ENCODE assay signal across 28 cellular contexts in genomic region chr1:240171907-240172306, GRCh38.
"Had no signal": no experiment of that assay in that cellular context is flagged by ENCODE, and none has a peak within 500 bp of the region (broad histone marks: within the 10 kb centered on the region; RNA-seq: fewer than 3 reads in every experiment).

No MANE protein-coding gene starts in this region.

- H3K36me3 Mint-ChIP-seq: activated CD4-positive, alpha-beta memory T cell treated with anti-CD3 and anti-CD28 coated beads for 36 hours; activated CD8-positive, alpha-beta memory T cell treated with anti-CD3 and anti-CD28 coated beads, Interleukin-2, amount 10 ng/mL, durations not matched to agents 7 days and 5 days; activated naive CD4-positive, alpha-beta T cell treated with anti-CD3 and anti-CD28 coated beads, Interleukin-2, amount 10 ng/mL, durations not matched to agents 7 days and 5 days; activated naive CD8-positive, alpha-beta T cell treated with anti-CD3 and anti-CD28 coated beads, Interleukin-2, amount 10 ng/mL, durations not matched to agents 7 days and 5 days had no signal

- H3K9me3 Mint-ChIP-seq: activated CD4-positive, alpha-beta memory T cell treated with anti-CD3 and anti-CD28 coated beads for 36 hours; activated CD4-positive, alpha-beta T cell treated with anti-CD3 and anti-CD28 coated beads, Interleukin-2, amount 10 ng/mL, durations not matched to agents 24 days and 14 days; activated naive CD4-positive, alpha-beta T cell treated with anti-CD3 and anti-CD28 coated beads, Interleukin-2, amount 50 U/mL, for 72 hours; activated naive CD8-positive, alpha-beta T cell treated with anti-CD3 and anti-CD28 coated beads, Interleukin-2, amount 10 ng/mL, durations not matched to agents 7 days and 5 days; activated T-helper 2 cell treated with anti-CD3 and anti-CD28 coated beads, Interferon-gamma antibody, Interleukin-2, Interleukin-4, amounts not matched to agents 10 μg/mL and 5 μg/mL and 100 μg/mL, durations not matched to agents 14 hours and 24 hours and 36 hours; endodermal cell had no signal

- H3K4me1 Mint-ChIP-seq: activated CD4-positive, alpha-beta T cell treated with anti-CD3 and anti-CD28 coated beads for 36 hours; activated CD4-positive, alpha-beta T cell treated with anti-CD3 and anti-CD28 coated beads, Interleukin-2, amount 10 ng/mL, durations not matched to agents 24 days and 14 days; activated CD8-positive, alpha-beta memory T cell treated with anti-CD3 and anti-CD28 coated beads, Interleukin-2, amount 10 ng/mL, durations not matched to agents 7 days and 5 days; activated naive CD4-positive, alpha-beta T cell treated with anti-CD3 and anti-CD28 coated beads, Interleukin-2, amount 10 ng/mL, durations not matched to agents 7 days and 5 days; activated naive CD8-positive, alpha-beta T cell treated with anti-CD3 and anti-CD28 coated beads, Interleukin-2, amount 10 ng/mL, durations not matched to agents 7 days and 5 days; brain had no signal

- DNase-seq: activated CD4-positive, alpha-beta memory T cell treated with anti-CD3 and anti-CD28 coated beads for 36 hours; activated CD4-positive, alpha-beta T cell treated with anti-CD3 and anti-CD28 coated beads for 36 hours; activated CD4-positive, alpha-beta T cell treated with anti-CD3 and anti-CD28 coated beads, Interleukin-2, amount 10 ng/mL, durations not matched to agents 24 days and 14 days; activated CD4-positive, CD25-positive, alpha-beta regulatory T cell; activated CD4-positive, CD25-positive, alpha-beta regulatory T cell treated with anti-CD3 and anti-CD28 coated beads, Interleukin-2, amount 50 U/mL, for 72 hours; activated CD8-positive, alpha-beta memory T cell treated with anti-CD3 and anti-CD28 coated beads, Interleukin-2, amount 10 ng/mL, durations not matched to agents 7 days and 5 days; activated CD8-positive, alpha-beta memory T cell treated with anti-CD3 and anti-CD28 coated beads, Interleukin-2, amount 50 U/mL, for 4 hours; activated CD8-positive, alpha-beta T cell treated with anti-CD3 and anti-CD28 coated beads, Interleukin-2, amount 10 ng/mL, durations not matched to agents 7 days and 5 days; activated effector memory CD4-positive, alpha-beta T cell treated with anti-CD3 and anti-CD28 coated beads, Interleukin-2, amount 50 U/mL, for 16 hours; activated naive CD4-positive, alpha-beta T cell treated with anti-CD3 and anti-CD28 coated beads, Interleukin-2, amount 10 ng/mL, durations not matched to agents 7 days and 5 days; activated naive CD8-positive, alpha-beta T cell treated with anti-CD3 and anti-CD28 coated beads, Interleukin-2, amount 10 ng/mL, durations not matched to agents 7 days and 5 days; activated T-cell treated with anti-CD3 and anti-CD28 coated beads, Interleukin-2, amount 50 U/mL, for 1 hour; activated T-cell treated with anti-CD3 and anti-CD28 coated beads, Interleukin-2, amount 50 U/mL, for 48 hours; adrenal gland; central memory CD4-positive, alpha-beta T cell; cerebellar nuclear complex; colonic mucosa; effector memory CD4-positive, alpha-beta T cell; endodermal cell; foreskin melanocyte; heart right ventricle; T-helper 2 cell had no signal

- H3K27ac Mint-ChIP-seq: activated CD4-positive, alpha-beta memory T cell treated with anti-CD3 and anti-CD28 coated beads for 36 hours; activated CD4-positive, alpha-beta T cell treated with anti-CD3 and anti-CD28 coated beads for 36 hours; activated CD4-positive, alpha-beta T cell treated with anti-CD3 and anti-CD28 coated beads, Interleukin-2, amount 10 ng/mL, durations not matched to agents 24 days and 14 days; activated CD8-positive, alpha-beta memory T cell treated with anti-CD3 and anti-CD28 coated beads, Interleukin-2, amount 10 ng/mL, durations not matched to agents 7 days and 5 days; activated CD8-positive, alpha-beta T cell treated with anti-CD3 and anti-CD28 coated beads, Interleukin-2, amount 10 ng/mL, durations not matched to agents 7 days and 5 days; activated naive CD4-positive, alpha-beta T cell treated with anti-CD3 and anti-CD28 coated beads, Interleukin-2, amount 10 ng/mL, durations not matched to agents 7 days and 5 days; activated naive CD4-positive, alpha-beta T cell treated with anti-CD3 and anti-CD28 coated beads, Interleukin-2, amount 50 U/mL, for 72 hours; activated naive CD8-positive, alpha-beta T cell treated with anti-CD3 and anti-CD28 coated beads, Interleukin-2, amount 10 ng/mL, durations not matched to agents 7 days and 5 days; activated T-helper 1 cell treated with anti-CD3 and anti-CD28 coated beads, Interleukin-12 subunit alpha, Interleukin-12 subunit beta, Interleukin-2, Interleukin-4 antibody, amounts not matched to agents 30 ng/mL and 10 ng/mL and 1 ng/mL, durations not matched to agents 14 hours and 24 hours and 36 hours; activated T-helper 2 cell treated with anti-CD3 and anti-CD28 coated beads, Interferon-gamma antibody, Interleukin-2, Interleukin-4, amounts not matched to agents 10 μg/mL and 5 μg/mL and 100 μg/mL, durations not matched to agents 14 hours and 24 hours and 36 hours; endodermal cell had no signal

- ATAC-seq: activated CD4-positive, alpha-beta T cell treated with anti-CD3 and anti-CD28 coated beads for 36 hours; activated CD8-positive, alpha-beta memory T cell treated with anti-CD3 and anti-CD28 coated beads, Interleukin-2, amount 10 ng/mL, durations not matched to agents 7 days and 5 days; activated CD8-positive, alpha-beta T cell treated with anti-CD3 and anti-CD28 coated beads, Interleukin-2, amount 10 ng/mL, durations not matched to agents 7 days and 5 days; activated naive CD4-positive, alpha-beta T cell treated with anti-CD3 and anti-CD28 coated beads, Interleukin-2, amount 50 U/mL, for 72 hours; esophagus mucosa; gastroesophageal sphincter; heart right ventricle had no signal

- H3K27me3 Mint-ChIP-seq: activated CD4-positive, alpha-beta T cell treated with anti-CD3 and anti-CD28 coated beads, Interleukin-2, amount 10 ng/mL, durations not matched to agents 24 days and 14 days; activated CD8-positive, alpha-beta memory T cell treated with anti-CD3 and anti-CD28 coated beads, Interleukin-2, amount 10 ng/mL, durations not matched to agents 7 days and 5 days; activated naive CD4-positive, alpha-beta T cell treated with anti-CD3 and anti-CD28 coated beads, Interleukin-2, amount 10 ng/mL, durations not matched to agents 7 days and 5 days; brain had no signal

- H3K4me3 Mint-ChIP-seq: activated CD4-positive, alpha-beta memory T cell treated with anti-CD3 and anti-CD28 coated beads for 36 hours; activated CD4-positive, alpha-beta T cell treated with anti-CD3 and anti-CD28 coated beads for 36 hours; activated CD4-positive, alpha-beta T cell treated with anti-CD3 and anti-CD28 coated beads, Interleukin-2, amount 10 ng/mL, durations not matched to agents 24 days and 14 days; activated CD8-positive, alpha-beta memory T cell treated with anti-CD3 and anti-CD28 coated beads, Interleukin-2, amount 10 ng/mL, durations not matched to agents 7 days and 5 days; activated CD8-positive, alpha-beta T cell treated with anti-CD3 and anti-CD28 coated beads, Interleukin-2, amount 10 ng/mL, durations not matched to agents 7 days and 5 days; activated naive CD4-positive, alpha-beta T cell treated with anti-CD3 and anti-CD28 coated beads, Interleukin-2, amount 10 ng/mL, durations not matched to agents 7 days and 5 days; activated naive CD8-positive, alpha-beta T cell treated with anti-CD3 and anti-CD28 coated beads, Interleukin-2, amount 10 ng/mL, durations not matched to agents 7 days and 5 days; activated T-helper 1 cell treated with anti-CD3 and anti-CD28 coated beads, Interleukin-12 subunit alpha, Interleukin-12 subunit beta, Interleukin-2, Interleukin-4 antibody, amounts not matched to agents 30 ng/mL and 10 ng/mL and 1 ng/mL, durations not matched to agents 14 hours and 24 hours and 36 hours; brain; endodermal cell had no signal
